1 cellular context compared by ENCODE assay signal in the genomic region with DNA sequence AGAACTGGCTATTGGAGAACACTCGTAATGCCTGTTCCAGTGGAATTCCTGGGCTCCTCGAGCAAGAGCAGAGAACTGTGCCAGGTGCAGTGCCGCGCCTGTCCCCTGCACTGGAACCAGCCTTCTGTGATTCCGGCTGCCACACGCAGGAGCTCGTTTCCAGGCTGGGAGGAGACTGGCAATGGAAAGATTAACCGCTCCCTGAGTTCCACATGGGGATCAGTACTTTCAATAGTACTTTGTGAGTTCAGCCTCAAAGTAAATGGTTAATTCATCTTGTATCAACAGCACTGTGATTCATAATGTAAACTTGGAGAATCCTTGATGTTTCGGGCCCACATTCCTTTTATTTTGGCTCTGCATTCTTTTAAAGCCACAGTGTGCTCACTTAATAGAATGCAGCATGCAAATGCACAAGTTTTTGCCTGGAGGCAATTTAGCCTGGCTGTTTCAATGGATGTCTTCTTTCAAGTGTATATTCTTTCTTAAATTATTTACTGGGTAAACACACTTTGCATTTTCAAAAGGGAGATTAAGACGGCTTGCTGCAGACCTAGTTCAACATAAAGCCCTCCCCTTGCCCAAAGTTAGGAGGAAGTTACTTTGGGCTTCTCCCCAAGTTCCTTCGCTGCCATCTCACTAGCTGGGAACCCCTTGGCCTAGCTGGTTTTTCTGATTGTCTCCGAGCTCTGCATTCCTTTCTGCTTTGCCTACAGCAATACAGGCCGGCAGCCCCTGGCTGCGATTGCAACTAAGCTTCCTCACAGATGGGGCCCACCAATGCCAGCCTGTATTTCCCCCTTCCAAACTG.
A peak's percentile ranks its signal among the peaks of the same experiment; 100 is the strongest.
TF ChIP-seq lines count a peak whose summit lies in the region.

No MANE protein-coding gene starts in this region.

TF ChIP-seq in HepG2, 621 proteins besides CTCF, POLR2A, EP300 and RAD21 (continued from another document and continues in another):
- TF ChIP-seq, protein P1, sequence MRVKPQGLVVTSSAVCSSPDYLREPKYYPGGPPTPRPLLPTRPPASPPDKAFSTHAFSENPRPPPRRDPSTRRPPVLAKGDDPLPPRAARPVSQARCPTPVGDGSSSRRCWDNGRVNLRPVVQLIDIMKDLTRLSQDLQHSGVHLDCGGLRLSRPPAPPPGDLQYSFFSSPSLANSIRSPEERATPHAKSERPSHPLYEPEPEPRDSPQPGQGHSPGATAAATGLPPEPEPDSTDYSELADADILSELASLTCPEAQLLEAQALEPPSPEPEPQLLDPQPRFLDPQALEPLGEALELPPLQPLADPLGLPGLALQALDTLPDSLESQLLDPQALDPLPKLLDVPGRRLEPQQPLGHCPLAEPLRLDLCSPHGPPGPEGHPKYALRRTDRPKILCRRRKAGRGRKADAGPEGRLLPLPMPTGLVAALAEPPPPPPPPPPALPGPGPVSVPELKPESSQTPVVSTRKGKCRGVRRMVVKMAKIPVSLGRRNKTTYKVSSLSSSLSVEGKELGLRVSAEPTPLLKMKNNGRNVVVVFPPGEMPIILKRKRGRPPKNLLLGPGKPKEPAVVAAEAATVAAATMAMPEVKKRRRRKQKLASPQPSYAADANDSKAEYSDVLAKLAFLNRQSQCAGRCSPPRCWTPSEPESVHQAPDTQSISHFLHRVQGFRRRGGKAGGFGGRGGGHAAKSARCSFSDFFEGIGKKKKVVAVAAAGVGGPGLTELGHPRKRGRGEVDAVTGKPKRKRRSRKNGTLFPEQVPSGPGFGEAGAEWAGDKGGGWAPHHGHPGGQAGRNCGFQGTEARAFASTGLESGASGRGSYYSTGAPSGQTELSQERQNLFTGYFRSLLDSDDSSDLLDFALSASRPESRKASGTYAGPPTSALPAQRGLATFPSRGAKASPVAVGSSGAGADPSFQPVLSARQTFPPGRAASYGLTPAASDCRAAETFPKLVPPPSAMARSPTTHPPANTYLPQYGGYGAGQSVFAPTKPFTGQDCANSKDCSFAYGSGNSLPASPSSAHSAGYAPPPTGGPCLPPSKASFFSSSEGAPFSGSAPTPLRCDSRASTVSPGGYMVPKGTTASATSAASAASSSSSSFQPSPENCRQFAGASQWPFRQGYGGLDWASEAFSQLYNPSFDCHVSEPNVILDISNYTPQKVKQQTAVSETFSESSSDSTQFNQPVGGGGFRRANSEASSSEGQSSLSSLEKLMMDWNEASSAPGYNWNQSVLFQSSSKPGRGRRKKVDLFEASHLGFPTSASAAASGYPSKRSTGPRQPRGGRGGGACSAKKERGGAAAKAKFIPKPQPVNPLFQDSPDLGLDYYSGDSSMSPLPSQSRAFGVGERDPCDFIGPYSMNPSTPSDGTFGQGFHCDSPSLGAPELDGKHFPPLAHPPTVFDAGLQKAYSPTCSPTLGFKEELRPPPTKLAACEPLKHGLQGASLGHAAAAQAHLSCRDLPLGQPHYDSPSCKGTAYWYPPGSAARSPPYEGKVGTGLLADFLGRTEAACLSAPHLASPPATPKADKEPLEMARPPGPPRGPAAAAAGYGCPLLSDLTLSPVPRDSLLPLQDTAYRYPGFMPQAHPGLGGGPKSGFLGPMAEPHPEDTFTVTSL (CRISPR knock-in tag; IDR thresholded peaks at IDR 0.05; ENCODE audit: borderline replicate concordance), result peak; percentile 63; the same call in 1 of the 2 replicates
- no peak for TF ChIP-seq KDM5B (CRISPR knock-in tag; IDR thresholded peaks at IDR 0.05; ENCODE audit: borderline replicate concordance)
- TF ChIP-seq, protein P2, sequence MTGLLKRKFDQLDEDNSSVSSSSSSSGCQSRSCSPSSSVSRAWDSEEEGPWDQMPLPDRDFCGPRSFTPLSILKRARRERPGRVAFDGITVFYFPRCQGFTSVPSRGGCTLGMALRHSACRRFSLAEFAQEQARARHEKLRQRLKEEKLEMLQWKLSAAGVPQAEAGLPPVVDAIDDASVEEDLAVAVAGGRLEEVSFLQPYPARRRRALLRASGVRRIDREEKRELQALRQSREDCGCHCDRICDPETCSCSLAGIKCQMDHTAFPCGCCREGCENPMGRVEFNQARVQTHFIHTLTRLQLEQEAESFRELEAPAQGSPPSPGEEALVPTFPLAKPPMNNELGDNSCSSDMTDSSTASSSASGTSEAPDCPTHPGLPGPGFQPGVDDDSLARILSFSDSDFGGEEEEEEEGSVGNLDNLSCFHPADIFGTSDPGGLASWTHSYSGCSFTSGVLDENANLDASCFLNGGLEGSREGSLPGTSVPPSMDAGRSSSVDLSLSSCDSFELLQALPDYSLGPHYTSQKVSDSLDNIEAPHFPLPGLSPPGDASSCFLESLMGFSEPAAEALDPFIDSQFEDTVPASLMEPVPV (CRISPR knock-in tag; IDR thresholded peaks at IDR 0.05), result 0 out of 2 replicates have a peak, but pooled peaks have one; percentile 6
- TF ChIP-seq, protein P3, sequence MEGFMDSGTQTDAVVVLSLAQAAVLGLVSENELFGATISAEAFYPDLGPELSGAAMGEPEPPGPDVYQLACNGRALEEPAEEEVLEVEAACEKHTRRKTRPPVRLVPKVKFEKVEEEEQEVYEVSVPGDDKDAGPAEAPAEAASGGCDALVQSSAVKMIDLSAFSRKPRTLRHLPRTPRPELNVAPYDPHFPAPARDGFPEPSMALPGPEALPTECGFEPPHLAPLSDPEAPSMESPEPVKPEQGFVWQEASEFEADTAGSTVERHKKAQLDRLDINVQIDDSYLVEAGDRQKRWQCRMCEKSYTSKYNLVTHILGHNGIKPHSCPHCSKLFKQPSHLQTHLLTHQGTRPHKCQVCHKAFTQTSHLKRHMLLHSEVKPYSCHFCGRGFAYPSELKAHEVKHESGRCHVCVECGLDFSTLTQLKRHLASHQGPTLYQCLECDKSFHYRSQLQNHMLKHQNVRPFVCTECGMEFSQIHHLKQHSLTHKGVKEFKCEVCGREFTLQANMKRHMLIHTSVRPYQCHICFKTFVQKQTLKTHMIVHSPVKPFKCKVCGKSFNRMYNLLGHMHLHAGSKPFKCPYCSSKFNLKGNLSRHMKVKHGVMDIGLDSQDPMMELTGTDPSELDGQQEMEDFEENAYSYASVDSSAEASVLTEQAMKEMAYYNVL (CRISPR knock-in tag; IDR thresholded peaks at IDR 0.05; ENCODE audit: borderline replicate concordance), result no peak
- TF ChIP-seq, protein P4, sequence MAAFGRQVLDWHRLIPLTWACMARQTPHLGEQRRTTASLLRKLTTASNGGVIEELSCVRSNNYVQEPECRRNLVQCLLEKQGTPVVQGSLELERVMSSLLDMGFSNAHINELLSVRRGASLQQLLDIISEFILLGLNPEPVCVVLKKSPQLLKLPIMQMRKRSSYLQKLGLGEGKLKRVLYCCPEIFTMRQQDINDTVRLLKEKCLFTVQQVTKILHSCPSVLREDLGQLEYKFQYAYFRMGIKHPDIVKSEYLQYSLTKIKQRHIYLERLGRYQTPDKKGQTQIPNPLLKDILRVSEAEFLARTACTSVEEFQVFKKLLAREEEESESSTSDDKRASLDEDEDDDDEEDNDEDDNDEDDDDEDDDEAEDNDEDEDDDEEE (CRISPR knock-in tag; IDR thresholded peaks at IDR 0.05), result no peak
- no peak for TF ChIP-seq ESRRA (CRISPR knock-in tag; IDR thresholded peaks at IDR 0.05; ENCODE audit: low read depth)
- TF ChIP-seq NPAS2 (CRISPR knock-in tag; IDR thresholded peaks at IDR 0.05; ENCODE audit: borderline replicate concordance), result no peak
- peak; percentile 98 for TF ChIP-seq FOXA3 (CRISPR knock-in tag; IDR thresholded peaks at IDR 0.05)
- no peak for TF ChIP-seq TEAD2 (CRISPR knock-in tag; IDR thresholded peaks at IDR 0.05)
- TF ChIP-seq, protein P5, sequence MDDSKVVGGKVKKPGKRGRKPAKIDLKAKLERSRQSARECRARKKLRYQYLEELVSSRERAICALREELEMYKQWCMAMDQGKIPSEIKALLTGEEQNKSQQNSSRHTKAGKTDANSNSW (CRISPR knock-in tag; IDR thresholded peaks at IDR 0.05; ENCODE audit: borderline replicate concordance), result no peak
- TF ChIP-seq ARNT (IDR thresholded peaks at IDR 0.05), result no peak
- TF ChIP-seq LCORL (IDR thresholded peaks at IDR 0.05), result peak; percentile 95; the same call in 1 of the 2 replicates
- TF ChIP-seq LCORL (CRISPR knock-in tag; IDR thresholded peaks at IDR 0.05), result peak; percentile 83
- TF ChIP-seq FOSL1 (CRISPR knock-in tag; IDR thresholded peaks at IDR 0.05; ENCODE audit: borderline replicate concordance), result peak; percentile 92
- TF ChIP-seq ZNF781 (CRISPR knock-in tag; IDR thresholded peaks at IDR 0.05; ENCODE audit: borderline replicate concordance, not compliant biosample characterization), result no peak
- TF ChIP-seq ONECUT2 (CRISPR knock-in tag; IDR thresholded peaks at IDR 0.05), result peak; percentile 33; the same call in 1 of the 2 replicates
- TF ChIP-seq KLF11 (CRISPR knock-in tag; IDR thresholded peaks at IDR 0.05), result no peak
- TF ChIP-seq, protein P6, sequence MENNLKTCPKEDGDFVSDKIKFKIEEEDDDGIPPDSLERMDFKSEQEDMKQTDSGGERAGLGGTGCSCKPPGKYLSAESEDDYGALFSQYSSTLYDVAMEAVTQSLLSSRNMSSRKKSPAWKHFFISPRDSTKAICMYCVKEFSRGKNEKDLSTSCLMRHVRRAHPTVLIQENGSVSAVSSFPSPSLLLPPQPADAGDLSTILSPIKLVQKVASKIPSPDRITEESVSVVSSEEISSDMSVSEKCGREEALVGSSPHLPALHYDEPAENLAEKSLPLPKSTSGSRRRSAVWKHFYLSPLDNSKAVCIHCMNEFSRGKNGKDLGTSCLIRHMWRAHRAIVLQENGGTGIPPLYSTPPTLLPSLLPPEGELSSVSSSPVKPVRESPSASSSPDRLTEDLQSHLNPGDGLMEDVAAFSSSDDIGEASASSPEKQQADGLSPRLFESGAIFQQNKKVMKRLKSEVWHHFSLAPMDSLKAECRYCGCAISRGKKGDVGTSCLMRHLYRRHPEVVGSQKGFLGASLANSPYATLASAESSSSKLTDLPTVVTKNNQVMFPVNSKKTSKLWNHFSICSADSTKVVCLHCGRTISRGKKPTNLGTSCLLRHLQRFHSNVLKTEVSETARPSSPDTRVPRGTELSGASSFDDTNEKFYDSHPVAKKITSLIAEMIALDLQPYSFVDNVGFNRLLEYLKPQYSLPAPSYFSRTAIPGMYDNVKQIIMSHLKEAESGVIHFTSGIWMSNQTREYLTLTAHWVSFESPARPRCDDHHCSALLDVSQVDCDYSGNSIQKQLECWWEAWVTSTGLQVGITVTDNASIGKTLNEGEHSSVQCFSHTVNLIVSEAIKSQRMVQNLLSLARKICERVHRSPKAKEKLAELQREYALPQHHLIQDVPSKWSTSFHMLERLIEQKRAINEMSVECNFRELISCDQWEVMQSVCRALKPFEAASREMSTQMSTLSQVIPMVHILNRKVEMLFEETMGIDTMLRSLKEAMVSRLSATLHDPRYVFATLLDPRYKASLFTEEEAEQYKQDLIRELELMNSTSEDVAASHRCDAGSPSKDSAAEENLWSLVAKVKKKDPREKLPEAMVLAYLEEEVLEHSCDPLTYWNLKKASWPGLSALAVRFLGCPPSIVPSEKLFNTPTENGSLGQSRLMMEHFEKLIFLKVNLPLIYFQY (CRISPR knock-in tag; IDR thresholded peaks at IDR 0.05; ENCODE audit: borderline replicate concordance), result 0 out of 2 replicates have a peak, but pooled peaks have one; percentile 43
- no peak for TF ChIP-seq ATF1 (CRISPR knock-in tag; IDR thresholded peaks at IDR 0.05)
- peak; percentile 45; the same call in 1 of the 2 replicates for TF ChIP-seq JUND (CRISPR knock-in tag; IDR thresholded peaks at IDR 0.05)
- TF ChIP-seq NR2F1 (CRISPR knock-in tag; IDR thresholded peaks at IDR 0.05), result peak in 1 of 2 experiments; percentile 57; a peak in 2 of 4 replicates
- peak; percentile 53; the same call in 1 of the 2 replicates for TF ChIP-seq JUNB (CRISPR knock-in tag; IDR thresholded peaks at IDR 0.05; ENCODE audit: borderline replicate concordance)
- TF ChIP-seq EHMT2 (IDR thresholded peaks at IDR 0.05; ENCODE audit: borderline replicate concordance, low read depth, low read length), result no peak
- peak; percentile 69; the same call in 1 of the 2 replicates for TF ChIP-seq PHF21A (CRISPR knock-in tag; IDR thresholded peaks at IDR 0.05)
- no peak for TF ChIP-seq ZNF432 (CRISPR knock-in tag; IDR thresholded peaks at IDR 0.05; ENCODE audit: borderline replicate concordance)
- TF ChIP-seq ZKSCAN5 (CRISPR knock-in tag; IDR thresholded peaks at IDR 0.05), result no peak
- no peak for TF ChIP-seq ZNF879 (CRISPR knock-in tag; IDR thresholded peaks at IDR 0.05)
- TF ChIP-seq MED1 (CRISPR knock-in tag; IDR thresholded peaks at IDR 0.05), result peak; percentile 73
- TF ChIP-seq ZSCAN21 (CRISPR knock-in tag; IDR thresholded peaks at IDR 0.05; ENCODE audit: borderline replicate concordance), result peak; percentile 52; the same call in 1 of the 2 replicates
- TF ChIP-seq NFKB2 (CRISPR knock-in tag; IDR thresholded peaks at IDR 0.05; ENCODE audit: borderline replicate concordance), result no peak
- TF ChIP-seq ZFP62 (CRISPR knock-in tag; IDR thresholded peaks at IDR 0.05), result no peak
- peak; percentile 41; the same call in 1 of the 2 replicates for TF ChIP-seq ZNF792 (CRISPR knock-in tag; IDR thresholded peaks at IDR 0.05)
- TF ChIP-seq ISL2 (CRISPR knock-in tag; IDR thresholded peaks at IDR 0.05), result peak; percentile 87
- peak; percentile 53; the same call in 1 of the 2 replicates for TF ChIP-seq TBX2 (CRISPR knock-in tag; IDR thresholded peaks at IDR 0.05; ENCODE audit: borderline replicate concordance)
- TF ChIP-seq JDP2 (CRISPR knock-in tag; IDR thresholded peaks at IDR 0.05; ENCODE audit: borderline replicate concordance), result no peak
- peak; percentile 100 for TF ChIP-seq HMG20A (CRISPR knock-in tag; IDR thresholded peaks at IDR 0.05; ENCODE audit: borderline replicate concordance)
- TF ChIP-seq ETV6 (CRISPR knock-in tag; conservative IDR thresholded peaks at IDR 0.05), result no peak
- TF ChIP-seq SYNCRIP (IDR thresholded peaks at IDR 0.05; ENCODE audit: insufficient read depth, low read depth, low read length), result no peak
- TF ChIP-seq KLF15 (CRISPR knock-in tag; IDR thresholded peaks at IDR 0.05; ENCODE audit: borderline replicate concordance), result no peak
- TF ChIP-seq ZNF180 (CRISPR knock-in tag; IDR thresholded peaks at IDR 0.05; ENCODE audit: borderline replicate concordance, low read depth), result no peak
- no peak for TF ChIP-seq RAD51 (IDR thresholded peaks at IDR 0.05; ENCODE audit: borderline replicate concordance)
- TF ChIP-seq, protein P7, sequence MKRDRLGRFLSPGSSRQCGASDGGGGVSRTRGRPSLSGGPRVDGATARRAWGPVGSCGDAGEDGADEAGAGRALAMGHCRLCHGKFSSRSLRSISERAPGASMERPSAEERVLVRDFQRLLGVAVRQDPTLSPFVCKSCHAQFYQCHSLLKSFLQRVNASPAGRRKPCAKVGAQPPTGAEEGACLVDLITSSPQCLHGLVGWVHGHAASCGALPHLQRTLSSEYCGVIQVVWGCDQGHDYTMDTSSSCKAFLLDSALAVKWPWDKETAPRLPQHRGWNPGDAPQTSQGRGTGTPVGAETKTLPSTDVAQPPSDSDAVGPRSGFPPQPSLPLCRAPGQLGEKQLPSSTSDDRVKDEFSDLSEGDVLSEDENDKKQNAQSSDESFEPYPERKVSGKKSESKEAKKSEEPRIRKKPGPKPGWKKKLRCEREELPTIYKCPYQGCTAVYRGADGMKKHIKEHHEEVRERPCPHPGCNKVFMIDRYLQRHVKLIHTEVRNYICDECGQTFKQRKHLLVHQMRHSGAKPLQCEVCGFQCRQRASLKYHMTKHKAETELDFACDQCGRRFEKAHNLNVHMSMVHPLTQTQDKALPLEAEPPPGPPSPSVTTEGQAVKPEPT (CRISPR knock-in tag; IDR thresholded peaks at IDR 0.05; ENCODE audit: low read depth), result no peak
